10 cellular contexts compared by ENCODE assay signal in genomic region chr19:16889429-16889882, GRCh38. TPM values are rescaled to one million over a fixed set of nuclear protein-coding genes. Genes with fewer than 3 reads are reported as not detected.
A peak's percentile ranks its signal among the peaks of the same experiment; 100 is the strongest.
DNase-seq lines count a peak whose midpoint lies in the region.
"Had no signal": no experiment of that assay in that cellular context is flagged by ENCODE, and none has a peak within 500 bp of the region (broad histone marks: within the 10 kb centered on the region; RNA-seq: fewer than 3 reads in every experiment).

No MANE protein-coding gene starts in this region.

- H2BK15ac ChIP-seq in neuronal stem cell (ENCODE audit: low read length) = peak overlapping the region; percentile 26

- peak overlapping the region; percentile 71 for H3K14ac ChIP-seq in neuronal stem cell (ENCODE audit: low read length)

- H2BK12ac ChIP-seq in neuronal stem cell (ENCODE audit: low read length) = peak overlapping the region; percentile 73

- no peaks in the 10 kb centered on the region for H3K27me3 ChIP-seq in BLaER1 treated with 17β-estradiol and CSF1 and Interleukin-3, amounts not matched to agents 10 nM and 100 nM
- H3K27me3 ChIP-seq in duodenal mucosa (ENCODE audit: control insufficient read depth in 1 of 2, insufficient read depth in 2 of 2, low read length in 2 of 2) (no peaks in the 10 kb centered on the region), neuronal stem cell (ENCODE audit: control insufficient read depth in 3 of 3, insufficient read depth in 3 of 3, low read depth in 1 of 3, low read length in 3 of 3) (peaks cover 0 to 5% (median 0%) of the 10 kb centered on the region in 3 experiments)

- peak overlapping the region; percentile 56 to 91 (median 83); a peak in 21 of 22 replicates for H3K9ac ChIP-seq in BLaER1 treated with 17β-estradiol and CSF1 and Interleukin-3, amounts not matched to agents 10 nM and 100 nM
- H3K9ac ChIP-seq in duodenal mucosa (ENCODE audit: low read depth in 1 of 2, low read length in 2 of 2) (peak overlapping the region in 1 of 2 donors; percentile 2), neuronal stem cell (ENCODE audit: low read depth, low read length, poor library complexity) (no peak overlapping the region)

- H3K18ac ChIP-seq in neuronal stem cell (ENCODE audit: low read length) = peak overlapping the region; percentile 85

- peaks cover 0 to 4% (median 0%) of the 10 kb centered on the region in 11 experiments; a peak in 1 of 22 replicates for H4K20me1 ChIP-seq in BLaER1 treated with 17β-estradiol and CSF1 and Interleukin-3, amounts not matched to agents 10 nM and 100 nM

- no peak overlapping the region for H2BK120ac ChIP-seq in neuronal stem cell (ENCODE audit: low read depth, low read length)

- H3K36me3 ChIP-seq in BLaER1 treated with 17β-estradiol and CSF1 and Interleukin-3, amounts not matched to agents 10 nM and 100 nM = peaks cover 0 to 9% (median 0%) of the 10 kb centered on the region in 11 experiments; a peak in 2 of 22 replicates
- H3K36me3 ChIP-seq in duodenal mucosa (ENCODE audit: control insufficient read depth in 1 of 2, insufficient read depth in 2 of 2, low read length in 2 of 2) (no peaks in the 10 kb centered on the region), neuronal stem cell (replicated peaks in 1 of 2; ENCODE audit: control insufficient read depth in 2 of 2, insufficient read depth in 2 of 2, low read length in 2 of 2) (no peaks in the 10 kb centered on the region)

- peak overlapping the region; percentile 95 for H3K23ac ChIP-seq in neuronal stem cell (ENCODE audit: low read depth, low read length, poor library complexity)

- no peak overlapping the region for H4K91ac ChIP-seq in neuronal stem cell (ENCODE audit: low read depth, low read length, poor library complexity)

- no CpG with 5 or more reads among the region's 19 CpGs for WGBS in neuronal stem cell (ENCODE audit: extremely low coverage in 2 of 2, insufficient read length in 2 of 2, insufficient replicate concordance in 1 of 2), 2 donors

- H3K4me1 ChIP-seq in BLaER1 treated with 17β-estradiol and CSF1 and Interleukin-3, amounts not matched to agents 10 nM and 100 nM = peaks cover 80 to 97% (median 93%) of the 10 kb centered on the region in 10 experiments
- H3K4me1 ChIP-seq in duodenal mucosa (ENCODE audit: control insufficient read depth in 1 of 2, insufficient read depth in 2 of 2, low read length in 2 of 2) (peaks cover 0 to 11% of the 10 kb centered on the region in 2 donors), neuronal stem cell (ENCODE audit: control insufficient read depth in 2 of 2, insufficient read depth in 1 of 2, low read depth in 1 of 2, low read length in 2 of 2) (peaks cover 0 to 6% of the 10 kb centered on the region in 2 donors)

- H2AK5ac ChIP-seq in neuronal stem cell (ENCODE audit: low read depth, low read length) = peak overlapping the region; percentile 46

- no peak overlapping the region for H2AFZ ChIP-seq in neuronal stem cell (ENCODE audit: low read length)

- H2BK5ac ChIP-seq in neuronal stem cell (ENCODE audit: low read length) = peak overlapping the region; percentile 24

- H3K9me3 ChIP-seq in BLaER1 treated with 17β-estradiol and CSF1 and Interleukin-3, amounts not matched to agents 10 nM and 100 nM (replicated peaks in 1 of 11) = peaks cover 0 to under 1% (median 0%) of the 10 kb centered on the region in 11 experiments; a peak in 1 of 22 replicates
- H3K9me3 ChIP-seq in duodenal mucosa (ENCODE audit: control insufficient read depth in 1 of 2, low read length in 2 of 2) (no peaks in the 10 kb centered on the region), neuronal stem cell (replicated peaks in 1 of 2; ENCODE audit: control insufficient read depth in 2 of 2, insufficient read depth in 1 of 2, low read depth in 1 of 2, low read length in 2 of 2) (no peaks in the 10 kb centered on the region)

- H3K4me2 ChIP-seq in BLaER1 treated with 17β-estradiol and CSF1 and Interleukin-3, amounts not matched to agents 10 nM and 100 nM = peak overlapping the region; percentile 95 to 100 (median 99)
- no peak overlapping the region for H3K4me2 ChIP-seq in neuronal stem cell (ENCODE audit: insufficient read depth, low read length, poor library complexity, severe bottlenecking)

- peak overlapping the region; percentile 36 to 72 (median 66) for H3K4me3 ChIP-seq in BLaER1 treated with 17β-estradiol and CSF1 and Interleukin-3, amounts not matched to agents 10 nM and 100 nM
- H3K4me3 ChIP-seq in duodenal mucosa (ENCODE audit: low read depth in 1 of 2, low read length in 2 of 2) (peak overlapping the region in 1 of 2 donors; percentile 29), neuronal stem cell (ENCODE audit: low read length in 2 of 2) (peak overlapping the region in 1 of 2 donors; percentile 18)

- DNase-seq in NCI-H1092 treated with DMSO at 0.1 percent for 48 hours (lab: John Stamatoyannopoulos, UW) = peak; percentile 33
- DNase-seq in neuronal stem cell (ENCODE audit: low spot score) = no peak
- no peak for DNase-seq in A172 (ENCODE audit: low spot score)
- no peak for DNase-seq in DMS153 treated with DMSO at 0.1 percent for 48 hours (lab: John Stamatoyannopoulos, UW; ENCODE audit: unreplicated experiment)
- DNase-seq in NCI-H345 (lab: John Stamatoyannopoulos, UW) = no peak
- DNase-seq in putamen (ENCODE audit: low spot score) = no peak
- DNase-seq: CD8-positive, alpha-beta T cell had no signal

- H3K4ac ChIP-seq in neuronal stem cell (ENCODE audit: low read length) = no peak overlapping the region

- H3K79me1 ChIP-seq in neuronal stem cell (ENCODE audit: low read depth, low read length) = no peaks in the 10 kb centered on the region

- peak overlapping the region in 10 of 11 experiments; percentile 59 to 96 (median 90); a peak in 21 of 22 replicates for H3K27ac ChIP-seq in BLaER1 treated with 17β-estradiol and CSF1 and Interleukin-3, amounts not matched to agents 10 nM and 100 nM
- H3K27ac ChIP-seq in duodenal mucosa (ENCODE audit: low read depth, low read length) (peak overlapping the region; percentile 42), neuronal stem cell (replicated peaks; ENCODE audit: low read length) (no peak overlapping the region)

- H4K8ac ChIP-seq in neuronal stem cell (ENCODE audit: low read depth, low read length) = peak overlapping the region; percentile 17

RNA-seq across cellular contexts. Expression of gene F2RL3, which starts 0.7 kb away (rescaled TPM):
- not detected for polyA plus RNA-seq in neuronal stem cell (2013, experiment 1 of 2)
- not detected for polyA plus RNA-seq in neuronal stem cell (2013, experiment 2 of 2)
- total RNA-seq in A172 (2014; rRNA removed; shearing (Covaris generic)) = not detected in 2 replicates
- total RNA-seq: activated CD8-positive, alpha-beta memory T cell treated with anti-CD3 and anti-CD28 coated beads for 36 hours; CD8-positive, alpha-beta T cell had no signal
